In the genomic region with DNA sequence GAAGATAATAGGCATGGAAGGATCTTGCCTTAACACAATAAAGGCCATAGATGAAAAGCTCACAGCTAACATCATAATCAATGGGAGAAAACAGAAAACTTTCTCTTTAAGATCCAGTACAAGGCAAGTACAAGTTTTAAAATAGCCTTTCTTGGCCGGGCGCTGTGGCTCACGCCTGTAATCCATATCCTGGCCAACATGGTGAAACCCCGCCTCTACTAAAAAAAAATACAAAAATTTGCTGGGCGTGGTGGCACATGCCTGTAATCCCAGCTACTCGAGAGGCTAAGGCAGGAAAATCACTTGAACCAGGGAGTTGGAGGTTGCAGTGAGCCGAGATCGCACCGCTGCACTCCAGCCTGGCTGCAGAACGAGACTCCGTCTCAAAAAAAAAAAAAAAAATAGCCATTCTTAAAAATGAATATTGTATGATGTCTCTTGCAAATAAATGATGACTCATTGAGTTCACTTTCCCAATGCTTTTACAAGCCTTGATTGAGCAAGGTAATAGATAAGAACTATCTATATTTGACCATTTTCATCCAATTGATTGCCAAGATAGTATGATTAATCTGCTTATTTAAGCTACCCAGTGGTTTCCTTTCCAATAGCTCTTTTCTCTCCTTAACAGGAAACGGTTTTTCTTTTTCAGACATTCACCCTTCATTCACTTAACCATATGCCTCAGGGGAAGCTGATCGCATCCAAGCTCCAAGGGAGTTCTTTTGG, we compare ENCODE assay signal across 24 cellular contexts. TPM values are rescaled to one million over a fixed set of nuclear protein-coding genes. Genes with fewer than 3 reads are reported as not detected.
A peak's percentile ranks its signal among the peaks of the same experiment; 100 is the strongest.
DNase-seq lines count a peak whose midpoint lies in the region; ATAC-seq, FAIRE-seq and TF ChIP-seq lines count a peak whose summit lies in the region.
"Had no signal": no experiment of that assay in that cellular context is flagged by ENCODE, and none has a peak within 500 bp of the region (broad histone marks: within the 10 kb centered on the region; RNA-seq: fewer than 3 reads in every experiment).

No MANE protein-coding gene starts in this region.

- POLR2A ChIA-PET in HepG2 (lab: Yijun Ruan, JAX), result interaction anchor here (0.7 kb wide), 1 partner anchor 156 kb away, joined by 5 read pairs; no protein-coding TSS in a partner anchor

- no peaks in the 10 kb centered on the region for H3K79me2 ChIP-seq in HepG2 (ENCODE audit: insufficient read depth, low read length)
- H3K79me2 ChIP-seq: parathyroid adenoma had no signal

- no peak overlapping the region for H2AFZ ChIP-seq in HepG2 (ENCODE audit: low read length)
- H2AFZ ChIP-seq: parathyroid adenoma had no signal

- TF ChIP-seq CTCF in choroid plexus epithelial cell (conservative IDR thresholded peaks at IDR 0.05; ENCODE audit: low read depth, low read length), result no peak
- TF ChIP-seq CTCF in HepG2 (CRISPR knock-in tag; IDR thresholded peaks at IDR 0.05), result no peak
- TF ChIP-seq CTCF in upper lobe of right lung (IDR thresholded peaks at IDR 0.05), result no peak
- TF ChIP-seq CTCF in colonic mucosa (IDR thresholded peaks at IDR 0.05), result no peak

- CTCF ChIA-PET in HepG2 (lab: Yijun Ruan, JAX; ENCODE audit: low intra/inter-chr PET ratio, low total read pairs), result no interaction called here

- no peaks in the 10 kb centered on the region for H4K20me1 ChIP-seq in HepG2 (ENCODE audit: insufficient read depth, low read length)

- no peak overlapping the region for H3K9ac ChIP-seq in HepG2 (ENCODE audit: insufficient read depth, low read depth, low read length)
- no peak overlapping the region for H3K9ac ChIP-seq in colonic mucosa (ENCODE audit: low read depth in 2 of 2, low read length in 2 of 2)
- H3K9ac ChIP-seq: parathyroid adenoma had no signal

- FAIRE-seq in HepG2 (lab: Jason Lieb, UNC), result no peak
- FAIRE-seq: GM12892 had no signal

- WGBS in HepG2 (ENCODE audit: low lambda C conversion rate), result 17% methylated on average over 13 of the region's 13 CpGs

- H3K27ac ChIP-seq in HepG2 (ENCODE audit: extremely low read length, insufficient read depth, low read length), result no peak overlapping the region
- H3K27ac ChIP-seq in upper lobe of right lung, result no peak overlapping the region
- no peak overlapping the region for H3K27ac ChIP-seq in colonic mucosa
- H3K27ac ChIP-seq: gastroesophageal sphincter, parathyroid adenoma, transverse colon had no signal

- H3K9me3 ChIP-seq in HepG2 (ENCODE audit: low read length), result no peaks in the 10 kb centered on the region
- no peaks in the 10 kb centered on the region for H3K9me3 ChIP-seq in upper lobe of right lung
- H3K9me3 ChIP-seq in colonic mucosa, result no peaks in the 10 kb centered on the region
- H3K9me3 ChIP-seq: gastroesophageal sphincter, transverse colon had no signal

- H3K27me3 ChIP-seq in HepG2 (ENCODE audit: control insufficient read depth in 1 of 2, insufficient read depth in 2 of 2, low read length in 2 of 2) (peaks cover 0 to 22% of the 10 kb centered on the region in 2 experiments; a peak in 1 of 5 replicates), upper lobe of right lung (no peaks in the 10 kb centered on the region), colonic mucosa (no peaks in the 10 kb centered on the region)

- no TSS peak for BruUV-seq in HepG2 (replicated peaks; lab: Mats Ljungman, UMichigan)

- in situ Hi-C loops in HepG2 (cut with HindIII; ENCODE audit: extremely low pct_ligation_motif_present, low pct_unique_long_range_greater_than_20kb), result loop anchor here (25.0 kb wide), 1 partner anchor 910 kb away; the partner anchor contains the start of gene OXCT1

- ATAC-seq in Right ventricle myocardium superior (ENCODE audit: poor library complexity) (peak; percentile 27), left ventricle myocardium superior (no peak), HepG2 (no peak), upper lobe of right lung (peak; percentile 46)
- ATAC-seq: gastroesophageal sphincter; naive thymus-derived CD4-positive, alpha-beta T cell; stimulated activated memory B cell treated with anti-CD40 and anti-IgM and Interleukin-4, amounts not matched to agents 10 μg/mL and 1 μg/mL and 100 μg/mL, for 72 hours had no signal

- TF ChIP-seq RAD21 in HepG2 (CRISPR knock-in tag; IDR thresholded peaks at IDR 0.05), result no peak

- DNase-seq in Right ventricle myocardium superior (no peak), left ventricle myocardium superior (no peak), choroid plexus epithelial cell (ENCODE audit: low read depth) (peak; percentile 28), HepG2 (ENCODE audit: low spot score) (no peak), upper lobe of right lung (no peak), colonic mucosa (no peak), NCI-H128 (lab: John Stamatoyannopoulos, UW; ENCODE audit: unreplicated experiment) (no peak)
- DNase-seq in stimulated activated CD4-positive, alpha-beta T cell treated with anti-CD3 and anti-CD28 coated beads, Interleukin-15, amount 100 ng/mL, for 24 hours, result no peak
- DNase-seq: 8988T; activated CD4-positive, alpha-beta T cell treated with anti-CD3 and anti-CD28 coated beads, Interleukin-2, amount 10 ng/mL, durations not matched to agents 7 days and 5 days; activated CD8-positive, alpha-beta memory T cell treated with anti-CD3 and anti-CD28 coated beads, Interleukin-2, amount 50 U/mL, for 48 hours; activated gamma-delta T cell treated with Interleukin-2 at 50 U/mL for 16 hours; cortex of kidney; HCEC 1CT; KG1; naive thymus-derived CD4-positive, alpha-beta T cell; NCI-H1105 treated with DMSO at 0.1 percent for 48 hours; NCI-H2171; RPMI8226; transverse colon had no signal

- TF ChIP-seq POLR2A in HepG2 (IDR thresholded peaks at IDR 0.05; ENCODE audit: insufficient read depth in 1 of 2, low read depth in 2 of 2, low read length in 2 of 2), result no peak

- intact Hi-C loops in Right ventricle myocardium superior (cut with DNase I), result loop anchor here (10.0 kb wide), 2 partner anchors 112 to 918 kb away; no protein-coding TSS in a partner anchor
- intact Hi-C loops in left ventricle myocardium superior (cut with micrococcal nuclease), result no loop called here
- intact Hi-C loops in HepG2 (cut with micrococcal nuclease; ENCODE audit: unreplicated experiment), result no loop called here
- intact Hi-C loops in upper lobe of right lung (cut with DNase I), result no loop called here
- intact Hi-C loops in colonic mucosa (cut with DNase I), result loop anchor here (10.0 kb wide), 1 partner anchor 348 kb away; the partner anchor contains the start of gene GHR

- no peak overlapping the region for H3K4me2 ChIP-seq in HepG2 (ENCODE audit: low read depth, low read length)

- TF ChIP-seq EP300 in HepG2 (IDR thresholded peaks at IDR 0.05; ENCODE audit: low read depth in 2 of 2, low read length in 2 of 2) (no peak), HepG2 (CRISPR knock-in tag; IDR thresholded peaks at IDR 0.05; ENCODE audit: borderline replicate concordance) (no peak)

- H3K36me3 ChIP-seq in HepG2 (replicated peaks in 1 of 2; ENCODE audit: control insufficient read depth in 1 of 2, insufficient read depth in 2 of 2, low read length in 2 of 2), result no peaks in the 10 kb centered on the region
- H3K36me3 ChIP-seq in upper lobe of right lung, result no peaks in the 10 kb centered on the region
- H3K36me3 ChIP-seq in colonic mucosa, result no peaks in the 10 kb centered on the region
- H3K36me3 ChIP-seq: gastroesophageal sphincter, transverse colon had no signal

- H3K4me1 ChIP-seq in HepG2 (ENCODE audit: insufficient read depth, low read length) (peaks cover 8% of the 10 kb centered on the region), upper lobe of right lung (no peaks in the 10 kb centered on the region), colonic mucosa (no peaks in the 10 kb centered on the region)
- H3K4me1 ChIP-seq: gastroesophageal sphincter, parathyroid adenoma had no signal

- no peak overlapping the region for H3K4me3 ChIP-seq in choroid plexus epithelial cell (ENCODE audit: low read depth, low read length)
- H3K4me3 ChIP-seq in HepG2 (replicated peaks in 1 of 3; ENCODE audit: insufficient read depth in 1 of 3, low read depth in 2 of 3, low read length in 3 of 3), result no peak overlapping the region
- H3K4me3 ChIP-seq in upper lobe of right lung, result peak overlapping the region; percentile 9
- H3K4me3 ChIP-seq in colonic mucosa, result no peak overlapping the region
- H3K4me3 ChIP-seq: gastroesophageal sphincter, transverse colon had no signal

RNA-seq across cellular contexts. Expression of gene CCDC152, which starts 15.8 kb away (rescaled TPM):
- total RNA-seq in Right ventricle myocardium superior, result 0.56 TPM
- total RNA-seq in left ventricle myocardium superior, result 0.77 TPM
- total RNA-seq in HepG2 (2016; rRNA removed; fragmentation: Illumina TruSeq; extraction: Trizol), result 0.15 and 0.20 TPM in 2 replicates
- total RNA-seq in HepG2 (2016; cell fraction: cytosol; rRNA removed; fragmentation: Illumina TruSeq; extraction: Trizol; ENCODE audit: low read depth), result 0.09 and 0.10 TPM in 2 replicates
- 0.26 and 0.28 TPM in 2 replicates for total RNA-seq in HepG2 (2016; cell fraction: insoluble cytoplasmic fraction; rRNA removed; fragmentation: Illumina TruSeq; extraction: Trizol)
- 0.03 and 0.06 TPM in 2 replicates for total RNA-seq in HepG2 (2016; cell fraction: membrane; rRNA removed; fragmentation: Illumina TruSeq; extraction: Trizol)
- 0.22 TPM in 1 of 2 replicates, not detected in the other for total RNA-seq in HepG2 (2016; cell fraction: nucleus; rRNA removed; fragmentation: Illumina TruSeq; extraction: Trizol)
- polyA plus RNA-seq in HepG2 (2011; rRNA removed), result 0.36 and 0.37 TPM in 2 replicates
- 0.03 TPM in 1 of 2 replicates, not detected in the other for polyA plus RNA-seq in HepG2 (2011; cell fraction: cytosol; rRNA removed)
- 0.07 TPM in 1 of 2 replicates, not detected in the other for polyA plus RNA-seq in HepG2 (2011; cell fraction: nucleus; rRNA removed)
- polyA plus RNA-seq in HepG2 (2012), result 9.6 and 21.6 TPM in 2 replicates
- polyA plus RNA-seq in HepG2 (2016; cell fraction: cytosol; fragmentation: Illumina TruSeq; extraction: Trizol; ENCODE audit: low read depth), result not detected in 2 replicates
- polyA plus RNA-seq in HepG2 (2016; cell fraction: insoluble cytoplasmic fraction; fragmentation: Illumina TruSeq; extraction: Trizol; ENCODE audit: low read depth), result 0.29 and 0.46 TPM in 2 replicates
- polyA plus RNA-seq in HepG2 (2016; cell fraction: membrane; fragmentation: Illumina TruSeq; extraction: Trizol; ENCODE audit: low read depth), result 0.07 TPM in 1 of 2 replicates, not detected in the other
- not detected in 2 replicates for polyA plus RNA-seq in HepG2 (2016; cell fraction: nucleus; fragmentation: Illumina TruSeq; extraction: Trizol; ENCODE audit: insufficient read depth, low read depth)
- polyA minus RNA-seq in HepG2 (2011; rRNA and poly(A)+ RNA removed; ENCODE audit: low replicate concordance), result 0.22 TPM in 1 of 2 replicates, not detected in the other
- polyA minus RNA-seq in HepG2 (2011; cell fraction: cytosol; rRNA and poly(A)+ RNA removed), result 0.20 and 1.5 TPM in 2 replicates
- polyA minus RNA-seq in HepG2 (2011; cell fraction: nucleus; rRNA and poly(A)+ RNA removed), result 0.26 and 0.37 TPM in 2 replicates
- total RNA-seq in upper lobe of right lung, result 0.78 TPM
- total RNA-seq in colonic mucosa, result under 1 TPM in 1 of 2 donors, not detected in 1; 0.27 TPM

RNA-seq across cellular contexts. Expression of gene SELENOP, which starts 39.3 kb away (rescaled TPM):
- total RNA-seq in Right ventricle myocardium superior (292 TPM), left ventricle myocardium superior (297 TPM), HepG2 (2016; rRNA removed; fragmentation: Illumina TruSeq; extraction: Trizol) (1,596 and 1,895 TPM in 2 replicates), upper lobe of right lung (884 TPM), colonic mucosa (100 to 1,000 TPM; 171 to 687 TPM)
- total RNA-seq in HepG2 (2016; cell fraction: cytosol; rRNA removed; fragmentation: Illumina TruSeq; extraction: Trizol; ENCODE audit: low read depth), result 296 and 300 TPM in 2 replicates
- total RNA-seq in HepG2 (2016; cell fraction: insoluble cytoplasmic fraction; rRNA removed; fragmentation: Illumina TruSeq; extraction: Trizol), result 1,577 and 1,852 TPM in 2 replicates
- total RNA-seq in HepG2 (2016; cell fraction: membrane; rRNA removed; fragmentation: Illumina TruSeq; extraction: Trizol), result 957 and 1,066 TPM in 2 replicates
- total RNA-seq in HepG2 (2016; cell fraction: nucleus; rRNA removed; fragmentation: Illumina TruSeq; extraction: Trizol), result 1,184 and 1,437 TPM in 2 replicates
- polyA plus RNA-seq in HepG2 (2011; rRNA removed), result 1,422 and 2,083 TPM in 2 replicates
- 1,126 and 1,365 TPM in 2 replicates for polyA plus RNA-seq in HepG2 (2011; cell fraction: cytosol; rRNA removed)
- 348 and 391 TPM in 2 replicates for polyA plus RNA-seq in HepG2 (2011; cell fraction: nucleus; rRNA removed)
- polyA plus RNA-seq in HepG2 (2012), result 1,145 and 1,833 TPM in 2 replicates
- polyA plus RNA-seq in HepG2 (2016; cell fraction: cytosol; fragmentation: Illumina TruSeq; extraction: Trizol; ENCODE audit: low read depth), result 164 and 181 TPM in 2 replicates
- polyA plus RNA-seq in HepG2 (2016; cell fraction: insoluble cytoplasmic fraction; fragmentation: Illumina TruSeq; extraction: Trizol; ENCODE audit: low read depth), result 1,195 and 1,209 TPM in 2 replicates
- 458 and 520 TPM in 2 replicates for polyA plus RNA-seq in HepG2 (2016; cell fraction: membrane; fragmentation: Illumina TruSeq; extraction: Trizol; ENCODE audit: low read depth)
- polyA plus RNA-seq in HepG2 (2016; cell fraction: nucleus; fragmentation: Illumina TruSeq; extraction: Trizol; ENCODE audit: insufficient read depth, low read depth), result 1,480 and 1,518 TPM in 2 replicates
- polyA minus RNA-seq in HepG2 (2011; rRNA and poly(A)+ RNA removed; ENCODE audit: low replicate concordance), result 1.0 and 783 TPM in 2 replicates
- polyA minus RNA-seq in HepG2 (2011; cell fraction: cytosol; rRNA and poly(A)+ RNA removed), result 1,217 and 1,367 TPM in 2 replicates
- polyA minus RNA-seq in HepG2 (2011; cell fraction: nucleus; rRNA and poly(A)+ RNA removed), result 527 and 880 TPM in 2 replicates
- total RNA-seq: activated CD4-positive, alpha-beta T cell treated with anti-CD3 and anti-CD28 coated beads, Interleukin-2, amount 10 ng/mL, durations not matched to agents 7 days and 5 days had no signal
- polyA plus RNA-seq: naive thymus-derived CD4-positive, alpha-beta T cell had no signal

Comparison
In these comparisons a context has a peak if more than half of its experiments do, and no peak if none do; other contexts are left out.
1. ATAC-seq: peak in Right ventricle myocardium superior (single experiment) and upper lobe of right lung (single experiment); none in left ventricle myocardium superior (single experiment) and HepG2 (single experiment).
2. intact Hi-C loops: an anchor here in Right ventricle myocardium superior (10.0 kb wide) and colonic mucosa (10.0 kb wide); none called in left ventricle myocardium superior, HepG2 and upper lobe of right lung.